In the genomic region with DNA sequence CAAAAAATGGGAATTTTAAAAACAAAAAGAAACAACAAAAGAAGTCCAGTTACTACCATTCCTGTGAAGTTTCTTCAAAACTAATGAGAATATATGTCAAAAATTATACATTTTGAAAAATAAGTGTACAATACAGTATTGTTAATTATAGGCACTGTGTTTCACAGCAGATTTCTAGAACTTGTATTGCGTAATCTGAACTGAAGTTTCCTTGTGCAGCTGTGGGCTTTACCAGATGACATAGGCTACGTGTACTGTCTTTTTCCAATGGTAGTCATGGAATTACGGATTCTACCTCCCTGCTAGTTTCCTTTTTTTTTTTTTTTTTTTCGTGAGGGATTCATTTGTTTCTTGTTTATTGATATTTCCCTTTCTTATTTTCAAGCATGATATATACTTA, we compare ENCODE assay signal across 20 cellular contexts.
"Had no signal": no experiment of that assay in that cellular context is flagged by ENCODE, and none has a peak within 500 bp of the region (broad histone marks: within the 10 kb centered on the region; RNA-seq: fewer than 3 reads in every experiment).

No MANE protein-coding gene starts in this region.

- H3K4me1 Mint-ChIP-seq: activated CD4-positive, alpha-beta T cell treated with anti-CD3 and anti-CD28 coated beads for 36 hours; activated CD8-positive, alpha-beta memory T cell treated with anti-CD3 and anti-CD28 coated beads, Interleukin-2, amount 10 ng/mL, durations not matched to agents 7 days and 5 days; activated naive CD4-positive, alpha-beta T cell treated with anti-CD3 and anti-CD28 coated beads, Interleukin-2, amount 10 ng/mL, durations not matched to agents 7 days and 5 days; nephron had no signal

- H3K27me3 Mint-ChIP-seq: activated CD4-positive, alpha-beta memory T cell treated with anti-CD3 and anti-CD28 coated beads for 36 hours; activated CD4-positive, alpha-beta T cell treated with anti-CD3 and anti-CD28 coated beads for 36 hours; activated CD8-positive, alpha-beta memory T cell treated with anti-CD3 and anti-CD28 coated beads, Interleukin-2, amount 10 ng/mL, durations not matched to agents 7 days and 5 days; activated naive CD4-positive, alpha-beta T cell treated with anti-CD3 and anti-CD28 coated beads, Interleukin-2, amount 10 ng/mL, durations not matched to agents 7 days and 5 days had no signal

- H3K4me3 Mint-ChIP-seq: activated CD4-positive, alpha-beta memory T cell treated with anti-CD3 and anti-CD28 coated beads for 36 hours; activated CD4-positive, alpha-beta T cell treated with anti-CD3 and anti-CD28 coated beads for 36 hours; activated CD8-positive, alpha-beta memory T cell treated with anti-CD3 and anti-CD28 coated beads, Interleukin-2, amount 10 ng/mL, durations not matched to agents 7 days and 5 days; activated naive CD4-positive, alpha-beta T cell treated with anti-CD3 and anti-CD28 coated beads, Interleukin-2, amount 10 ng/mL, durations not matched to agents 7 days and 5 days; nephron had no signal

- H3K9me3 Mint-ChIP-seq: activated CD4-positive, alpha-beta memory T cell treated with anti-CD3 and anti-CD28 coated beads for 36 hours; nephron had no signal

- ATAC-seq: activated CD4-positive, alpha-beta T cell treated with anti-CD3 and anti-CD28 coated beads for 36 hours; activated CD8-positive, alpha-beta memory T cell treated with anti-CD3 and anti-CD28 coated beads, Interleukin-2, amount 10 ng/mL, durations not matched to agents 7 days and 5 days; esophagus mucosa had no signal

- H3K36me3 Mint-ChIP-seq: activated CD4-positive, alpha-beta memory T cell treated with anti-CD3 and anti-CD28 coated beads for 36 hours; activated CD8-positive, alpha-beta memory T cell treated with anti-CD3 and anti-CD28 coated beads, Interleukin-2, amount 10 ng/mL, durations not matched to agents 7 days and 5 days; activated naive CD4-positive, alpha-beta T cell treated with anti-CD3 and anti-CD28 coated beads, Interleukin-2, amount 10 ng/mL, durations not matched to agents 7 days and 5 days had no signal

- H3K4me3 ChIP-seq: cardiac muscle cell, skin epidermis, transverse colon, vagina had no signal

- DNase-seq: activated CD4-positive, alpha-beta memory T cell treated with anti-CD3 and anti-CD28 coated beads for 36 hours; activated CD4-positive, alpha-beta T cell treated with anti-CD3 and anti-CD28 coated beads for 36 hours; activated CD8-positive, alpha-beta memory T cell treated with anti-CD3 and anti-CD28 coated beads, Interleukin-2, amount 10 ng/mL, durations not matched to agents 7 days and 5 days; activated naive CD4-positive, alpha-beta T cell treated with anti-CD3 and anti-CD28 coated beads, Interleukin-2, amount 10 ng/mL, durations not matched to agents 7 days and 5 days; activated T-cell treated with anti-CD3 and anti-CD28 coated beads, Interleukin-2, amount 50 U/mL, for 1 hour; foreskin fibroblast; glutamatergic neuron; hypothalamus; kidney glomerular epithelial cell; nucleus accumbens; stimulated activated CD4-positive, alpha-beta T cell treated with anti-CD3 and anti-CD28 coated beads, Interleukin-4, amount 100 ng/mL, for 24 hours; stimulated activated CD8-positive, alpha-beta memory T cell treated with anti-CD3 and anti-CD28 coated beads, Interleukin-4, amount 100 ng/mL, for 48 hours; stimulated activated naive CD4-positive, alpha-beta T cell treated with Interleukin-2 at 50 U/mL for 16 hours; transverse colon had no signal

- H3K27ac Mint-ChIP-seq: activated CD4-positive, alpha-beta memory T cell treated with anti-CD3 and anti-CD28 coated beads for 36 hours; activated CD4-positive, alpha-beta T cell treated with anti-CD3 and anti-CD28 coated beads for 36 hours; activated CD8-positive, alpha-beta memory T cell treated with anti-CD3 and anti-CD28 coated beads, Interleukin-2, amount 10 ng/mL, durations not matched to agents 7 days and 5 days; activated naive CD4-positive, alpha-beta T cell treated with anti-CD3 and anti-CD28 coated beads, Interleukin-2, amount 10 ng/mL, durations not matched to agents 7 days and 5 days; activated T-helper 2 cell treated with anti-CD3 and anti-CD28 coated beads, Interferon-gamma antibody, Interleukin-2, Interleukin-4, amounts not matched to agents 10 μg/mL and 5 μg/mL and 100 μg/mL, durations not matched to agents 14 hours and 24 hours and 36 hours; nephron had no signal
